ENCODE assay signal across 17 cellular contexts in genomic region chr1:228852511-228853088, GRCh38.
"Had no signal": no experiment of that assay in that cellular context is flagged by ENCODE, and none has a peak within 500 bp of the region (broad histone marks: within the 10 kb centered on the region; RNA-seq: fewer than 3 reads in every experiment).

No MANE protein-coding gene starts in this region.

- DNase-seq: activated CD4-positive, alpha-beta memory T cell treated with anti-CD3 and anti-CD28 coated beads, Interleukin-2, amount 10 ng/mL, durations not matched to agents 7 days and 5 days; activated CD4-positive, alpha-beta T cell treated with anti-CD3 and anti-CD28 coated beads for 4 hours; activated naive CD8-positive, alpha-beta T cell treated with anti-CD3 and anti-CD28 coated beads for 36 hours; foreskin melanocyte; lower lobe of right lung; midbrain; stimulated activated CD4-positive, alpha-beta T cell treated with anti-CD3 and anti-CD28 coated beads, Interleukin-15, amount 100 ng/mL, for 24 hours; stimulated activated CD4-positive, alpha-beta T cell treated with anti-CD3 and anti-CD28 coated beads, Interleukin-4, amount 100 ng/mL, for 1 hour; stimulated activated naive CD4-positive, alpha-beta T cell; substantia nigra; T-helper 17 cell had no signal

- H3K27me3 Mint-ChIP-seq: activated naive CD8-positive, alpha-beta T cell treated with anti-CD3 and anti-CD28 coated beads for 36 hours; brain; central memory CD8-positive, alpha-beta T cell had no signal

- H3K9me3 Mint-ChIP-seq: activated CD4-positive, alpha-beta memory T cell treated with anti-CD3 and anti-CD28 coated beads, Interleukin-2, amount 10 ng/mL, durations not matched to agents 7 days and 5 days; activated T-helper 1 cell treated with anti-CD3 and anti-CD28 coated beads, Interleukin-12 subunit alpha, Interleukin-12 subunit beta, Interleukin-2, Interleukin-4 antibody, amounts not matched to agents 30 ng/mL and 10 ng/mL and 1 ng/mL, durations not matched to agents 14 hours and 24 hours and 36 hours; central memory CD8-positive, alpha-beta T cell had no signal

- H3K36me3 ChIP-seq: lower lobe of right lung, neutrophil, transverse colon had no signal

- H3K9me3 ChIP-seq: lower lobe of right lung, neutrophil, transverse colon had no signal

- H3K27ac ChIP-seq: epithelial cell of prostate, lower lobe of right lung, neutrophil had no signal

- H3K4me1 Mint-ChIP-seq: activated CD4-positive, alpha-beta memory T cell treated with anti-CD3 and anti-CD28 coated beads, Interleukin-2, amount 10 ng/mL, durations not matched to agents 7 days and 5 days; activated naive CD8-positive, alpha-beta T cell treated with anti-CD3 and anti-CD28 coated beads for 36 hours; central memory CD8-positive, alpha-beta T cell; T-helper 17 cell had no signal

- H3K36me3 Mint-ChIP-seq: activated naive CD8-positive, alpha-beta T cell treated with anti-CD3 and anti-CD28 coated beads for 36 hours; brain had no signal

- ATAC-seq: T-helper 17 cell had no signal

- H3K4me3 Mint-ChIP-seq: activated CD4-positive, alpha-beta memory T cell treated with anti-CD3 and anti-CD28 coated beads, Interleukin-2, amount 10 ng/mL, durations not matched to agents 7 days and 5 days; activated naive CD8-positive, alpha-beta T cell treated with anti-CD3 and anti-CD28 coated beads for 36 hours; activated T-helper 1 cell treated with anti-CD3 and anti-CD28 coated beads, Interleukin-12 subunit alpha, Interleukin-12 subunit beta, Interleukin-2, Interleukin-4 antibody, amounts not matched to agents 30 ng/mL and 10 ng/mL and 1 ng/mL, durations not matched to agents 14 hours and 24 hours and 36 hours; brain; central memory CD8-positive, alpha-beta T cell; T-helper 17 cell had no signal

- H3K27me3 ChIP-seq: neutrophil, transverse colon had no signal

- H3K27ac Mint-ChIP-seq: activated CD4-positive, alpha-beta memory T cell treated with anti-CD3 and anti-CD28 coated beads, Interleukin-2, amount 10 ng/mL, durations not matched to agents 7 days and 5 days; activated naive CD8-positive, alpha-beta T cell treated with anti-CD3 and anti-CD28 coated beads for 36 hours; activated T-helper 1 cell treated with anti-CD3 and anti-CD28 coated beads, Interleukin-12 subunit alpha, Interleukin-12 subunit beta, Interleukin-2, Interleukin-4 antibody, amounts not matched to agents 30 ng/mL and 10 ng/mL and 1 ng/mL, durations not matched to agents 14 hours and 24 hours and 36 hours; T-helper 17 cell had no signal

- H3K4me3 ChIP-seq: lower lobe of right lung, transverse colon had no signal
